17 cellular contexts compared by ENCODE assay signal in genomic region chr6:149855741-149856140, GRCh38. TPM values are rescaled to one million over a fixed set of nuclear protein-coding genes. Genes with fewer than 3 reads are reported as not detected.
DNase-seq lines count a peak whose midpoint lies in the region; ATAC-seq, FAIRE-seq and TF ChIP-seq lines count a peak whose summit lies in the region.
"Had no signal": no experiment of that assay in that cellular context is flagged by ENCODE, and none has a peak within 500 bp of the region (broad histone marks: within the 10 kb centered on the region; RNA-seq: fewer than 3 reads in every experiment).

No MANE protein-coding gene starts in this region.

- DNase-seq in A549 (ENCODE audit: low read depth in 1 of 2, low spot score in 1 of 2) (no peak), MCF 10A (ENCODE audit: unreplicated experiment) (no peak), left colon (no peak), DMS153 (lab: John Stamatoyannopoulos, UW) (no peak), lower leg skin (ENCODE audit: low spot score in 2 of 2) (no peak)
- no peak for DNase-seq in activated CD4-positive, alpha-beta T cell treated with anti-CD3 and anti-CD28 coated beads for 4 hours
- DNase-seq: activated CD4-positive, CD25-positive, alpha-beta regulatory T cell treated with anti-CD3 and anti-CD28 coated beads, Interleukin-2, amount 50 U/mL, for 72 hours; anterior cingulate cortex; DMS79 treated with DMSO at 0.1 percent for 48 hours; NCI-H187; nucleus accumbens; stimulated activated CD4-positive, alpha-beta T cell treated with anti-CD3 and anti-CD28 coated beads, Interleukin-1b, Interleukin-23, amount 100 ng/mL, for 48 hours had no signal

- no peaks in the 10 kb centered on the region for H3K9me2 ChIP-seq in Loucy (replicated peaks; ENCODE audit: low read depth, low read length)

- H3K4me1 Mint-ChIP-seq in MCF 10A (ENCODE audit: insufficient read depth, unreplicated experiment), result peaks cover 74% of the 10 kb centered on the region

- H3K27ac Mint-ChIP-seq in MCF 10A (ENCODE audit: low read depth, unreplicated experiment), result peak overlapping the region; percentile 92

- H3K9me3 ChIP-seq in A549 (no peaks in the 10 kb centered on the region), Loucy (ENCODE audit: insufficient read depth, low read depth, low read length) (no peaks in the 10 kb centered on the region)
- H3K9me3 ChIP-seq: vagina had no signal

- no peak for TF ChIP-seq EP300 in A549 (IDR thresholded peaks at IDR 0.05)

- peak overlapping the region; percentile 33 for H3K4me3 ChIP-seq in A549
- no peak overlapping the region for H3K4me3 ChIP-seq in Loucy (ENCODE audit: low read length, poor library complexity, severe bottlenecking)
- no peak overlapping the region for H3K4me3 ChIP-seq in lower leg skin (ENCODE audit: low read depth, poor library complexity, severe bottlenecking)

- H3K27ac ChIP-seq in A549, result peak overlapping the region; percentile 88 to 91
- H3K27ac ChIP-seq: KMS-11, vagina had no signal

- no peaks in the 10 kb centered on the region for H3K27me3 Mint-ChIP-seq in MCF 10A (ENCODE audit: insufficient read depth, unreplicated experiment)

- TF ChIP-seq POLR2A in A549 (IDR thresholded peaks at IDR 0.05; ENCODE audit: low read length) (no peak), lower leg skin (IDR thresholded peaks at IDR 0.05) (no peak)

- peak overlapping the region; percentile 68 for H3K4me3 Mint-ChIP-seq in MCF 10A (ENCODE audit: unreplicated experiment)

- H3K27me3 ChIP-seq in Loucy (ENCODE audit: insufficient read depth, low read length, poor library complexity, severe bottlenecking), result no peaks in the 10 kb centered on the region
- H3K27me3 ChIP-seq: vagina had no signal

- H3F3A ChIP-seq in Loucy (ENCODE audit: low read depth), result no peaks in the 10 kb centered on the region

- H3K9ac ChIP-seq in Loucy (ENCODE audit: low read depth, low read length, poor library complexity, severe bottlenecking), result no peak overlapping the region
- H3K9ac ChIP-seq: KMS-11 had no signal

- CTCF ChIA-PET in A549 (lab: Yijun Ruan, JAX) (interaction anchor here (1.0 to 1.2 kb wide), 2 partner anchors 8 to 12 kb away, joined by 3 to 5 read pairs; no protein-coding TSS in a partner anchor), MCF 10A (lab: Yijun Ruan, JAX) (interaction anchor here (0.7 to 2.2 kb wide), 4 partner anchors 10 to 20 kb away, joined by 3 to 13 read pairs (median 6); no protein-coding TSS in a partner anchor)

- FAIRE-seq in A549 (lab: Jason Lieb, UNC), result no peak
- FAIRE-seq: endometrium had no signal

- H2AFZ ChIP-seq in Loucy (ENCODE audit: low read length), result no peak overlapping the region

- 4% methylated on average over 2 of the region's 2 CpGs for WGBS in A549 (ENCODE audit: missing lambda C conversion rate)
- 54 to 55% methylated on average over 2 of the region's 2 CpGs for WGBS in lower leg skin, 2 donors

- no peaks in the 10 kb centered on the region for H4K20me1 ChIP-seq in Loucy (ENCODE audit: insufficient read depth, low read length, poor library complexity, severe bottlenecking)

- ATAC-seq in A549, result no peak
- peak; percentile 76 for ATAC-seq in left colon
- no peak for ATAC-seq in HG02840 (IDR thresholded peaks at IDR 0.05; ENCODE audit: low FRiP score, unreplicated experiment)

- no peak for TF ChIP-seq CTCF in A549 (IDR thresholded peaks at IDR 0.05)
- TF ChIP-seq CTCF in Loucy (conservative IDR thresholded peaks at IDR 0.05; ENCODE audit: low read length), result no peak
- TF ChIP-seq CTCF in MCF 10A (IDR thresholded peaks at IDR 0.05; ENCODE audit: unreplicated experiment), result no peak
- TF ChIP-seq CTCF in lower leg skin (IDR thresholded peaks at IDR 0.05), result no peak

- H3K36me3 Mint-ChIP-seq in MCF 10A (ENCODE audit: insufficient read depth, unreplicated experiment), result peaks cover 6% of the 10 kb centered on the region

- H3K4me2 ChIP-seq in A549, result peak overlapping the region; percentile 97
- H3K4me2 ChIP-seq in Loucy (ENCODE audit: low read depth, low read length, poor library complexity, severe bottlenecking), result peak overlapping the region; percentile 1
- H3K4me2 ChIP-seq: KMS-11 had no signal

- intact Hi-C loops in MCF 10A (cut with micrococcal nuclease) (no loop called here), left colon (cut with DNase I, micrococcal nuclease) (no loop called here), lower leg skin (cut with DNase I; ENCODE audit: low total_unique reads) (no loop called here)

- POLR2A ChIA-PET in A549 (lab: Yijun Ruan, JAX), result no interaction called here
- POLR2A ChIA-PET in MCF 10A (lab: Yijun Ruan, JAX), result interaction anchor here (0.7 to 13.6 kb wide), 9 partner anchors 9 to 292 kb away, joined by 3 to 255 read pairs (median 3); partner anchors contain the start of gene LRP11

- TF ChIP-seq RAD21 in A549 (conservative IDR thresholded peaks at IDR 0.05 in 1 of 2, IDR thresholded peaks at IDR 0.05 in 1 of 2), result no peak

- H3K4me1 ChIP-seq in A549 (peaks cover 93% of the 10 kb centered on the region), Loucy (ENCODE audit: insufficient read depth, low read length, poor library complexity, severe bottlenecking) (peaks cover 33% of the 10 kb centered on the region)

- H3K79me2 ChIP-seq in Loucy (ENCODE audit: insufficient read depth, low read length), result peaks cover 7% of the 10 kb centered on the region; the same call in 1 of the 2 replicates

- BruUV-seq in MCF 10A (replicated peaks; lab: Mats Ljungman, UMichigan), result TSS peak; percentile 72

- H3K36me3 ChIP-seq in Loucy (ENCODE audit: insufficient read depth, low read length), result no peaks in the 10 kb centered on the region
- H3K36me3 ChIP-seq: vagina had no signal

- no peaks in the 10 kb centered on the region for H3K9me3 Mint-ChIP-seq in MCF 10A (ENCODE audit: unreplicated experiment)

TF ChIP-seq in A549, 52 proteins besides CTCF, POLR2A, EP300 and RAD21:
- no peak for TF ChIP-seq ZFP36 (IDR thresholded peaks at IDR 0.05; ENCODE audit: borderline replicate concordance, partially characterized antibody)
- no peak for TF ChIP-seq PHF8 (IDR thresholded peaks at IDR 0.05; ENCODE audit: borderline replicate concordance, low read depth)
- no peak for TF ChIP-seq KDM5A (IDR thresholded peaks at IDR 0.05)
- TF ChIP-seq BHLHE40 (IDR thresholded peaks at IDR 0.05; ENCODE audit: low read depth, low read length), result no peak
- no peak for TF ChIP-seq CBX2 (IDR thresholded peaks at IDR 0.05; ENCODE audit: borderline replicate concordance, low read depth)
- TF ChIP-seq REST (IDR thresholded peaks at IDR 0.05), result no peak
- no peak for TF ChIP-seq CHD4 (IDR thresholded peaks at IDR 0.05; ENCODE audit: borderline replicate concordance)
- no peak for TF ChIP-seq GATA3 (IDR thresholded peaks at IDR 0.05; ENCODE audit: borderline replicate concordance)
- no peak for TF ChIP-seq NR3C1 (IDR thresholded peaks at IDR 0.05)
- no peak for TF ChIP-seq TFCP2L1 (CRISPR knock-in tag; IDR thresholded peaks at IDR 0.05)
TF ChIP-seq in A549: peak in this region for 0.

RNA-seq across cellular contexts. Expression of gene LRP11, which starts 8.4 kb away (rescaled TPM):
- polyA plus RNA-seq in A549 (2011; rRNA removed) (57.7 and 59.2 TPM in 2 replicates), A549 (2017; fragmentation: RNase III; extraction: RNeasy Plus Mini Kit Qiagen cat#74134 plus additional on column Dnase treatment) (37.4 to 53.8 TPM (median 48.9 TPM) in 3 replicates)
- polyA plus RNA-seq in A549 (2012; cell fraction: cytosol; rRNA removed), result 21.1 and 28.5 TPM in 2 replicates
- 18.2 and 23.9 TPM in 2 replicates for polyA plus RNA-seq in A549 (2012; cell fraction: nucleus; rRNA removed)
- 78.1 and 98.4 TPM in 2 replicates for polyA minus RNA-seq in A549 (2011; rRNA and poly(A)+ RNA removed)
- total RNA-seq in MCF 10A (2022) (38.1 and 46.1 TPM in 2 replicates), left colon (10 to 100 TPM; 21.9 to 22.2 TPM), lower leg skin (10 to 100 TPM; 56.0 to 98.3 (median 78.4) TPM)

RNA-seq across cellular contexts. Expression of gene RAET1E, which starts 42.2 kb away (rescaled TPM):
- 2.8 and 4.2 TPM in 2 replicates for polyA plus RNA-seq in A549 (2011; rRNA removed)
- polyA plus RNA-seq in A549 (2012; cell fraction: cytosol; rRNA removed), result 0.66 and 0.98 TPM in 2 replicates
- 0.32 and 1.1 TPM in 2 replicates for polyA plus RNA-seq in A549 (2012; cell fraction: nucleus; rRNA removed)
- polyA plus RNA-seq in A549 (2017; fragmentation: RNase III; extraction: RNeasy Plus Mini Kit Qiagen cat#74134 plus additional on column Dnase treatment), result 3.3 to 5.4 TPM (median 4.5 TPM) in 3 replicates
- polyA minus RNA-seq in A549 (2011; rRNA and poly(A)+ RNA removed), result 0.44 and 2.6 TPM in 2 replicates
- 28.9 and 37.6 TPM in 2 replicates for total RNA-seq in MCF 10A (2022)
- under 1 TPM in 1 of 2 donors, not detected in 1; 0.61 TPM for total RNA-seq in left colon
- total RNA-seq in lower leg skin, result 10 to 100 TPM; 20.8 to 48.5 (median 36.2) TPM

Comparison
In these comparisons a context has a peak if more than half of its experiments do, and no peak if none do; other contexts are left out.
1. RNA of gene RAET1E, which starts 42.2 kb away (total RNA-seq): 20.8 to 48.5 TPM in lower leg skin and 28.9 to 37.6 TPM in MCF 10A; 0.61 TPM in left colon; every median in the first group is over 10 times any median in the second.